8 cellular contexts compared by ENCODE assay signal in the genomic region with DNA sequence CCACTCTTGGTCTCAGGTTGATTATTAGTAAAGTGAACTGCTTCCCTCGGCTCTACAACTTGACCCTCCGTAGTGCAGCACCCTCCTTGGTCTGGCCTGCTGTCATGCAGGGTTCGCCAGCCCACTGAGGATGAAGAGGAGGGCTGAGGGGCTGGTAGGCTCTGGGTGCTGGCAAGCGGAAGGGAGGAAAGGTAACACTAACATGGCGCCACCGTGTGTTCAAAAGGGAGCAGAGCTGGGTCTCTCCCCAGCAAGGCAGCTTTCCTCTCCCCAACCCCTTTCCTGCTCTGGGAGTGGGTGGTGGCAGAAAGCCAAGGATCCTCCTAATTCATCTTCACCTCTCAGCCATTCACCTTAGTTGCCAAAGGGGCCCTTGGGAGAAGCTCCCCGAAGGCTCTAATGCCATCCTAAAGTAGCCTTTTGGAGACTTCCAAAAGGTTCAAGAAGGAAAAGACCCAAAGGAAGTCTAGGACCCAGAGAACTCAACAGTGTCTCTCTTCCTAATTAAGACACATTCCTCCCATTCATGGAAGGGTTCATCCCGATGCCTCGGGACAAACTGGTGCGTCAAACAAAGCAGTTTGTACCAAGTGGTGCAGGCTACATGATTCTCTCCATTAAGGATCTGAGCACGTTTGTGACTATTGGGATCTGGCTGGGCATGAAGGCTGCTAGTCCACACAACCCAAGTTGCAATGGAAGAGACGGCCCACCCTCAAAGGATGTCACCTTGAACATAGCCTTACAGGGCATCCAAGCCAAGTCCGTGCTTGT.
DNase-seq lines count a peak whose midpoint lies in the region; ATAC-seq lines count a peak whose summit lies in the region.

No MANE protein-coding gene starts in this region.

- peak overlapping the region; percentile 53 for H3K27ac Mint-ChIP-seq in activated naive CD4-positive, alpha-beta T cell treated with anti-CD3 and anti-CD28 coated beads for 36 hours

- intact Hi-C loops in activated naive CD4-positive, alpha-beta T cell treated with anti-CD3 and anti-CD28 coated beads for 36 hours (cut with micrococcal nuclease): loop anchor here (1.0 kb wide), 5 partner anchors 105 to 410 kb away; a partner anchor contains a TSS
- intact Hi-C loops in head of caudate nucleus (cut with DNase I): loop anchor here (10.0 kb wide), 1 partner anchor 172 kb away; no protein-coding TSS in a partner anchor

- no peak overlapping the region for H3K4me3 ChIP-seq in MG63
- no peak overlapping the region for H3K4me3 ChIP-seq in SJSA1
- no peak overlapping the region for H3K4me3 ChIP-seq in rectal smooth muscle tissue (ENCODE audit: low read length)

- DNase-seq in SIG-M5 treated with dmso at 0.1 percent for 504 hours (lab: John Stamatoyannopoulos, UW; ENCODE audit: unreplicated experiment) (peak; percentile 75), SIG-M5 (lab: John Stamatoyannopoulos, UW) (no peak), MG63 (peak; percentile 61), SJSA1 (ENCODE audit: low read depth in 1 of 2, low spot score in 2 of 2) (peak; percentile 59 to 76), head of caudate nucleus (peak; percentile 57 to 89 (median 76))
- peak; percentile 83 for DNase-seq in activated naive CD4-positive, alpha-beta T cell treated with anti-CD3 and anti-CD28 coated beads for 36 hours

- CTCF ChIA-PET in activated naive CD4-positive, alpha-beta T cell treated with anti-CD3 and anti-CD28 coated beads for 36 hours (lab: Charles Lee): interaction anchor here (0.6 to 8.4 kb wide), 13 partner anchors 8 to 174 kb away, joined by 3 to 83 read pairs (median 6); no protein-coding TSS in a partner anchor

- H3K27me3 Mint-ChIP-seq in activated naive CD4-positive, alpha-beta T cell treated with anti-CD3 and anti-CD28 coated beads for 36 hours (ENCODE audit: low read depth): no peaks in the 10 kb centered on the region

- H3K4me3 Mint-ChIP-seq in activated naive CD4-positive, alpha-beta T cell treated with anti-CD3 and anti-CD28 coated beads for 36 hours: no peak overlapping the region

- H3K36me3 Mint-ChIP-seq in activated naive CD4-positive, alpha-beta T cell treated with anti-CD3 and anti-CD28 coated beads for 36 hours (ENCODE audit: low read depth): no peaks in the 10 kb centered on the region

- no peak overlapping the region for H3K27ac ChIP-seq in SJSA1
- H3K27ac ChIP-seq in rectal smooth muscle tissue (ENCODE audit: low read depth, low read length): peak overlapping the region; percentile 16

- no peak overlapping the region for H3K9ac ChIP-seq in rectal smooth muscle tissue (ENCODE audit: low read length)

- peaks cover 2% of the 10 kb centered on the region for H3K4me1 Mint-ChIP-seq in activated naive CD4-positive, alpha-beta T cell treated with anti-CD3 and anti-CD28 coated beads for 36 hours (ENCODE audit: low read depth)

- no peaks in the 10 kb centered on the region for H3K9me3 Mint-ChIP-seq in activated naive CD4-positive, alpha-beta T cell treated with anti-CD3 and anti-CD28 coated beads for 36 hours

- H3K4me1 ChIP-seq in SJSA1 (replicated peaks): peaks cover 2% of the 10 kb centered on the region
- H3K4me1 ChIP-seq in rectal smooth muscle tissue (ENCODE audit: control insufficient read depth, insufficient read depth, low read length): peaks cover 13% of the 10 kb centered on the region

- ATAC-seq in HG03095 (IDR thresholded peaks at IDR 0.05; ENCODE audit: unreplicated experiment): no peak

- no peaks in the 10 kb centered on the region for H3K9me3 ChIP-seq in MG63
- H3K9me3 ChIP-seq in SJSA1 (replicated peaks): no peaks in the 10 kb centered on the region

- H3K27me3 ChIP-seq in MG63: no peaks in the 10 kb centered on the region
- no peaks in the 10 kb centered on the region for H3K27me3 ChIP-seq in SJSA1 (replicated peaks)
- H3K27me3 ChIP-seq in rectal smooth muscle tissue (ENCODE audit: control insufficient read depth, insufficient read depth, low read length): no peaks in the 10 kb centered on the region

- H3K36me3 ChIP-seq in MG63 (peaks cover 6% of the 10 kb centered on the region), SJSA1 (peaks cover 33% of the 10 kb centered on the region), rectal smooth muscle tissue (ENCODE audit: control insufficient read depth, insufficient read depth, low read length) (no peaks in the 10 kb centered on the region)
